In the genomic region with DNA sequence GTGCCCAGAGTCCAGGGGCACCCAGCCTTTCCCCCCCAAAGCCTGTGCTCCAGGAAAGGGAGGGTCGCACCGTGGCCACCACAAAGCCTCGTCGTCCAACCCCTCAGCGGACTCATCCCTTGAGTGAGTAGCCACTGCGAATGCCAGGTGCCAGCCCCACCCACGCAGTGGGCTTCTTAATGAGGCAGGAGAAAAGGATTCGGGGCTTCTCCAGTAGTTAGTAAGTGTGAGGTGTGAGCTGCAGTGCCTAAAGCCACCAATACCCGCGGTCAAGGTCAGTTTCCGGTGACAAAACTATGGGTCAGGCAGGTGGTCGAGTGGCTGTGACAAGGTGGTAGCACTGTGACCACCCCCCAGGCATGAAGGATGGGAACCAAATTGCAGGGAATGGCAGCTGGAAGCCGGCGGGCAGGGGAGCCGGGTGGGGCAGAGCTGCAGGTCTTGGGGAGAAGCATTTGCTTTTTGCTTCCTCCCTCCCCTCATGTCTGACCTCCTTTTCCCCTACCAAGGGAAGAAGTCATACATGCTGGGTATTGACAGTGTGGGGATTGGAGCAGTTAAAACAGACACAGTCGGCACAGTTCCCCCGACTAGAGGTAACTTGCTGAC, we compare ENCODE assay signal across 9 cellular contexts. TPM values are rescaled to one million over a fixed set of nuclear protein-coding genes. Genes with fewer than 3 reads are reported as not detected.
DNase-seq lines count a peak whose midpoint lies in the region; ATAC-seq, FAIRE-seq and TF ChIP-seq lines count a peak whose summit lies in the region.
"Had no signal": no experiment of that assay in that cellular context is flagged by ENCODE, and none has a peak within 500 bp of the region (broad histone marks: within the 10 kb centered on the region; RNA-seq: fewer than 3 reads in every experiment).

No MANE protein-coding gene starts in this region.

- no peak overlapping the region for H2AFZ ChIP-seq in OCI-LY3 (ENCODE audit: low read depth, low read length)

- DNase-seq in AG04449 (ENCODE audit: low read depth, low spot score) (no peak), kidney (no peak), esophagus muscularis mucosa (ENCODE audit: extremely low spot score) (no peak), GDM1 (lab: John Stamatoyannopoulos, UW) (no peak), CD1c-positive myeloid dendritic cell (ENCODE audit: extremely low spot score) (no peak), NCI-H2029 (lab: John Stamatoyannopoulos, UW) (no peak)

- TF ChIP-seq EP300 in esophagus muscularis mucosa (IDR thresholded peaks at IDR 0.05), result no peak

- ATAC-seq in GM18498 (IDR thresholded peaks at IDR 0.05; ENCODE audit: unreplicated experiment), result peak; percentile 4

- H3K4me3 ChIP-seq in AG04449 (ENCODE audit: low read depth, low read length) (peak overlapping the region; percentile 51), OCI-LY3 (ENCODE audit: low read length) (peak overlapping the region; percentile 37), kidney (ENCODE audit: low read length in 2 of 2) (peak overlapping the region; percentile 46 to 58), esophagus muscularis mucosa (peak overlapping the region in 1 of 4 donors; percentile 13)

- H3K36me3 ChIP-seq in OCI-LY3 (replicated peaks; ENCODE audit: low read depth, low read length) (peaks cover 19% of the 10 kb centered on the region), kidney (ENCODE audit: control insufficient read depth in 1 of 2, insufficient read depth in 2 of 2, low read length in 2 of 2) (peaks cover 14 to 23% of the 10 kb centered on the region in 2 donors), esophagus muscularis mucosa (peaks cover 19 to 37% (median 22%) of the 10 kb centered on the region in 4 donors)

- peaks cover 41% of the 10 kb centered on the region for H4K20me1 ChIP-seq in OCI-LY3 (ENCODE audit: insufficient read depth, low read length)

- CTCF ChIA-PET in AG04449 (lab: Yijun Ruan, JAX), result no interaction called here

- no peak for TF ChIP-seq CTCF in AG04449 (IDR thresholded peaks at IDR 0.05; ENCODE audit: insufficient read depth, low read length, missing control alignments)
- no peak for TF ChIP-seq CTCF in OCI-LY3 (IDR thresholded peaks at IDR 0.05; ENCODE audit: low read depth, low read length)
- no peak for TF ChIP-seq CTCF in kidney (IDR thresholded peaks at IDR 0.05; ENCODE audit: borderline replicate concordance, extremely low read depth, insufficient read depth)
- no peak for TF ChIP-seq CTCF in esophagus muscularis mucosa (IDR thresholded peaks at IDR 0.05)

- TF ChIP-seq POLR2A in esophagus muscularis mucosa (IDR thresholded peaks at IDR 0.05; ENCODE audit: low read depth), result no peak

- H3K79me2 ChIP-seq in OCI-LY3 (ENCODE audit: low read length), result peaks cover 18% of the 10 kb centered on the region

- H3K9me3 ChIP-seq in OCI-LY3 (ENCODE audit: insufficient read depth, low read length), result no peaks in the 10 kb centered on the region
- no peaks in the 10 kb centered on the region for H3K9me3 ChIP-seq in kidney (ENCODE audit: control insufficient read depth in 1 of 2, low read length in 2 of 2)
- H3K9me3 ChIP-seq in esophagus muscularis mucosa, result no peaks in the 10 kb centered on the region

- H3K9ac ChIP-seq in OCI-LY3 (ENCODE audit: low read length), result peak overlapping the region; percentile 26; the same call in 1 of the 2 replicates
- peak overlapping the region in 1 of 2 donors; percentile 55 for H3K9ac ChIP-seq in kidney (ENCODE audit: low read length in 2 of 2)

- H3K4me1 ChIP-seq in OCI-LY3 (ENCODE audit: low read length), result peaks cover 60% of the 10 kb centered on the region
- H3K4me1 ChIP-seq in kidney (ENCODE audit: control insufficient read depth in 1 of 2, insufficient read depth in 1 of 2, low read depth in 1 of 2, low read length in 2 of 2), result peaks cover 0 to 5% of the 10 kb centered on the region in 2 donors
- H3K4me1 ChIP-seq in esophagus muscularis mucosa, result peaks cover 0 to 10% (median 2%) of the 10 kb centered on the region in 4 donors

- H3K27me3 ChIP-seq in OCI-LY3 (ENCODE audit: low read depth, low read length), result no peaks in the 10 kb centered on the region
- no peaks in the 10 kb centered on the region for H3K27me3 ChIP-seq in esophagus muscularis mucosa

- POLR2A ChIA-PET in AG04449 (lab: Yijun Ruan, JAX), result no interaction called here

- 67% methylated on average over 14 of the region's 17 CpGs for WGBS in esophagus muscularis mucosa

- peak overlapping the region; percentile 76 for H3K4me2 ChIP-seq in OCI-LY3 (ENCODE audit: low read length)

- H3K27ac ChIP-seq in OCI-LY3 (ENCODE audit: low read length), result peak overlapping the region; percentile 63
- H3K27ac ChIP-seq in kidney (ENCODE audit: low read depth in 2 of 2, low read length in 2 of 2), result no peak overlapping the region
- H3K27ac ChIP-seq in esophagus muscularis mucosa (replicated peaks in 1 of 4), result no peak overlapping the region

- no peak for FAIRE-seq in kidney (lab: Jason Lieb, UNC)
- FAIRE-seq: keratinocyte had no signal

- intact Hi-C loops in kidney (cut with DNase I), result no loop called here
- intact Hi-C loops in esophagus muscularis mucosa (cut with DNase I), result no loop called here

RNA-seq across cellular contexts. Expression of a gene that starts 8.0 kb away (rescaled TPM):
- total RNA-seq in kidney (369 TPM), esophagus muscularis mucosa (100 to 1,000 TPM; 157 to 211 (median 197) TPM)
- 422 TPM for polyA plus RNA-seq in kidney (ENCODE audit: insufficient read depth, low read depth, low replicate concordance)

RNA-seq across cellular contexts. Expression of a gene that starts 40.8 kb away (rescaled TPM):
- total RNA-seq in kidney, result 20.4 TPM
- polyA plus RNA-seq in kidney (ENCODE audit: insufficient read depth, low read depth, low replicate concordance), result 10.1 TPM
- 10 to 100 TPM; 46.6 to 80.8 (median 49.1) TPM for total RNA-seq in esophagus muscularis mucosa
